Comparison of ENCODE assay signal across 10 cellular contexts in genomic region chr4:109728385-109728784, GRCh38. TPM values are rescaled to one million over a fixed set of nuclear protein-coding genes. Genes with fewer than 3 reads are reported as not detected.
A peak's percentile ranks its signal among the peaks of the same experiment; 100 is the strongest.
DNase-seq lines count a peak whose midpoint lies in the region; ATAC-seq and TF ChIP-seq lines count a peak whose summit lies in the region.
"Had no signal": no experiment of that assay in that cellular context is flagged by ENCODE, and none has a peak within 500 bp of the region (broad histone marks: within the 10 kb centered on the region; RNA-seq: fewer than 3 reads in every experiment).

No MANE protein-coding gene starts in this region.

- DNase-seq in activated T-cell treated with anti-CD3 and anti-CD28 coated beads, Interleukin-2, amount 50 U/mL, for 72 hours: no peak
- no peak for DNase-seq in activated T-cell treated with anti-CD3 and anti-CD28 coated beads, Interleukin-2, amount 50 U/mL, for 48 hours
- no peak for DNase-seq in stomach
- no peak for DNase-seq in tibial nerve (ENCODE audit: low spot score in 2 of 2)
- DNase-seq in NCI-H446 treated with DMSO at 0.1 percent for 48 hours (lab: John Stamatoyannopoulos, UW): no peak
- DNase-seq in NCI-H2171 (lab: John Stamatoyannopoulos, UW): no peak

- H3K4me3 Mint-ChIP-seq in activated T-cell treated with anti-CD3 and anti-CD28 coated beads, Interleukin-2, amount 50 U/mL, for 72 hours: peak overlapping the region; percentile 88 to 89

- H3K4me3 ChIP-seq in WI38 (ENCODE audit: low read depth, low read length): peak overlapping the region; percentile 90
- H3K4me3 ChIP-seq in iPS-18c (ENCODE audit: insufficient read depth, low read depth, low read length): peak overlapping the region; percentile 21; the same call in 1 of the 2 replicates
- H3K4me3 ChIP-seq in stomach: peak overlapping the region; percentile 64 to 88 (median 82)
- H3K4me3 ChIP-seq in tibial nerve: peak overlapping the region in 1 of 4 donors; percentile 83

- H3K27ac Mint-ChIP-seq in activated T-cell treated with anti-CD3 and anti-CD28 coated beads, Interleukin-2, amount 50 U/mL, for 72 hours: no peak overlapping the region
- H3K27ac Mint-ChIP-seq: dendritic cell treated with granulocyte-macrophage colony-stimulating factor and Interleukin-4, amounts not matched to agents 40 ng/mL and 50 ng/mL, for 4 days had no signal

- H3K4me1 Mint-ChIP-seq in activated T-cell treated with anti-CD3 and anti-CD28 coated beads, Interleukin-2, amount 50 U/mL, for 72 hours (ENCODE audit: low read depth): peaks cover 28% of the 10 kb centered on the region

- H3K9me3 ChIP-seq in iPS-18c (ENCODE audit: control insufficient read depth, insufficient read depth, low read length) (no peaks in the 10 kb centered on the region), stomach (no peaks in the 10 kb centered on the region), tibial nerve (no peaks in the 10 kb centered on the region)
- H3K9me3 ChIP-seq: neutrophil had no signal

- H3K27me3 Mint-ChIP-seq in activated T-cell treated with anti-CD3 and anti-CD28 coated beads, Interleukin-2, amount 50 U/mL, for 72 hours (ENCODE audit: low read depth): no peaks in the 10 kb centered on the region

- no peaks in the 10 kb centered on the region for H3K9me3 Mint-ChIP-seq in activated T-cell treated with anti-CD3 and anti-CD28 coated beads, Interleukin-2, amount 50 U/mL, for 72 hours
- H3K9me3 Mint-ChIP-seq: dendritic cell treated with granulocyte-macrophage colony-stimulating factor and Interleukin-4, amounts not matched to agents 40 ng/mL and 50 ng/mL, for 4 days had no signal

- TF ChIP-seq POLR2A in stomach (IDR thresholded peaks at IDR 0.05) (no peak), tibial nerve (IDR thresholded peaks at IDR 0.05) (no peak)

- 32 to 62% (median 42%) methylated on average over 6 of the region's 6 CpGs for WGBS in stomach, 5 donors
- 80 to 85% methylated on average over 6 of the region's 6 CpGs for WGBS in tibial nerve, 2 donors

- H3K27me3 ChIP-seq in stomach (no peaks in the 10 kb centered on the region), tibial nerve (no peaks in the 10 kb centered on the region)

- H3K36me3 Mint-ChIP-seq in activated T-cell treated with anti-CD3 and anti-CD28 coated beads, Interleukin-2, amount 50 U/mL, for 72 hours (ENCODE audit: insufficient read depth in 2 of 2): peaks cover 0 to 7% of the 10 kb centered on the region in 2 donors

- TF ChIP-seq CTCF in WI38 (IDR thresholded peaks at IDR 0.05; ENCODE audit: low read depth, low read length) (no peak), stomach (IDR thresholded peaks at IDR 0.05) (no peak), tibial nerve (IDR thresholded peaks at IDR 0.05) (no peak)

- H3K36me3 ChIP-seq in stomach: no peaks in the 10 kb centered on the region
- H3K36me3 ChIP-seq in tibial nerve: no peaks in the 10 kb centered on the region
- H3K36me3 ChIP-seq: neutrophil had no signal

- H3K4me1 ChIP-seq in stomach (peaks cover 0 to 27% (median 19%) of the 10 kb centered on the region in 4 donors), tibial nerve (peaks cover 0 to 20% (median 12%) of the 10 kb centered on the region in 4 donors)

- TF ChIP-seq EP300 in stomach (IDR thresholded peaks at IDR 0.05): no peak
- TF ChIP-seq EP300 in tibial nerve (IDR thresholded peaks at IDR 0.05): no peak

- ATAC-seq in activated T-cell treated with anti-CD3 and anti-CD28 coated beads, Interleukin-2, amount 50 U/mL, for 72 hours (replicated peaks in 1 of 2): no peak

- H3K27ac ChIP-seq in stomach (no peak overlapping the region), tibial nerve (no peak overlapping the region)
- H3K27ac ChIP-seq: neutrophil had no signal

- intact Hi-C loops in stomach (cut with DNase I; ENCODE audit: low total_unique reads): no loop called here

RNA-seq across cellular contexts. Expression of gene PLA2G12A, which starts 1.5 kb away (rescaled TPM):
- total RNA-seq in activated T-cell treated with anti-CD3 and anti-CD28 coated beads, Interleukin-2, amount 50 U/mL, for 72 hours: 10 to 100 TPM; 14.7 to 19.5 TPM
- total RNA-seq in stomach: 10 to 100 TPM in 3 of 5 donors, 1 to 10 TPM in 2; 3.5 to 95.9 (median 17.4) TPM
- polyA plus RNA-seq in stomach: 10 to 100 TPM in 1 of 3 donors, 1 to 10 TPM in 2; 6.4 to 11.9 (median 7.5) TPM
- total RNA-seq in tibial nerve: 10 to 100 TPM; 17.8 to 27.0 (median 22.4) TPM

RNA-seq across cellular contexts. Expression of gene CASP6, which starts 25.1 kb away (rescaled TPM):
- 10 to 100 TPM; 25.1 to 30.3 TPM for total RNA-seq in activated T-cell treated with anti-CD3 and anti-CD28 coated beads, Interleukin-2, amount 50 U/mL, for 72 hours
- 10 to 100 TPM in 4 of 5 donors, 1 to 10 TPM in 1; 2.3 to 68.9 (median 33.8) TPM for total RNA-seq in stomach
- 10 to 100 TPM; 11.6 to 29.0 (median 22.8) TPM for polyA plus RNA-seq in stomach
- total RNA-seq in tibial nerve: 10 to 100 TPM; 10.0 to 18.0 (median 13.7) TPM
